12 cellular contexts compared by ENCODE assay signal in the genomic region with DNA sequence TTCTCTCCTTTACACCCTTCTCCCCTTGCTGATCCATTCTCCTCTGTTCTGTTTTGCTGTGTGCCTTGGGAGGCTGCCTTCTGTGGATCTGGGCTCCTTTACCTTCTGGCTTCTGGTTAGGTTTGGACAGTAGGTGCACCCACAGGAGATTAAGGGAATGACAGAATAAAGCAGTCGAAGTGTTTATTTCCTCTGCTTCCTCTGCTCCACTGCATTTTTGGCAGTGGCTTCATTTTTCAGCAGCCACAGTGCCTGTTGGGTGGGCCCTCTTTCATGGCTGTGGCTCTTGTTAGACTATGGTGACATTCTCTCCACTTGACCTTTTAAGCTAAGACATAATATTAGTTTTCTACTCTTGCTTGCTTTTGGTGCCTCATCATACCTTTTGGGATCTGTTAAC.
DNase-seq lines count a peak whose midpoint lies in the region; ATAC-seq and TF ChIP-seq lines count a peak whose summit lies in the region.
"Had no signal": no experiment of that assay in that cellular context is flagged by ENCODE, and none has a peak within 500 bp of the region (broad histone marks: within the 10 kb centered on the region; RNA-seq: fewer than 3 reads in every experiment).

No MANE protein-coding gene starts in this region.

- no CpG with 5 or more reads among the region's 1 CpG for WGBS in neuronal stem cell (ENCODE audit: extremely low coverage in 2 of 2, insufficient read length in 2 of 2, insufficient replicate concordance in 1 of 2), 2 donors
- no CpG with 5 or more reads among the region's 1 CpG for WGBS in trophoblast cell (ENCODE audit: extremely low coverage, insufficient coverage, insufficient read length)
- 8 to 24% (median 19%) methylated on average over 1 of the region's 1 CpG for WGBS in spleen, 5 donors

- TF ChIP-seq CTCF in spleen (IDR thresholded peaks at IDR 0.05 in 8 of 11, conservative IDR thresholded peaks at IDR 0.05 in 3 of 11) = no peak

- no peak overlapping the region for H4K12ac ChIP-seq in trophoblast cell (ENCODE audit: low read depth, low read length)

- no peaks in the 10 kb centered on the region for H3K36me3 ChIP-seq in neuronal stem cell (replicated peaks in 1 of 2; ENCODE audit: control insufficient read depth in 2 of 2, insufficient read depth in 2 of 2, low read length in 2 of 2)
- no peaks in the 10 kb centered on the region for H3K36me3 ChIP-seq in trophoblast cell (ENCODE audit: control insufficient read depth in 1 of 2, insufficient read depth in 2 of 2, low read length in 2 of 2)
- no peaks in the 10 kb centered on the region for H3K36me3 ChIP-seq in spleen
- H3K36me3 ChIP-seq: colonic mucosa had no signal

- ATAC-seq in HG03469 (IDR thresholded peaks at IDR 0.05; ENCODE audit: unreplicated experiment) (no peak), HG02870 (IDR thresholded peaks at IDR 0.05; ENCODE audit: unreplicated experiment) (no peak)
- ATAC-seq: CD8-positive, alpha-beta T cell had no signal

- no peak overlapping the region for H2AK5ac ChIP-seq in neuronal stem cell (ENCODE audit: low read depth, low read length)
- no peak overlapping the region for H2AK5ac ChIP-seq in trophoblast cell (ENCODE audit: low read length)

- no peak overlapping the region for H2BK12ac ChIP-seq in neuronal stem cell (ENCODE audit: low read length)
- H2BK12ac ChIP-seq in trophoblast cell (ENCODE audit: low read length) = no peak overlapping the region

- H3K9me3 ChIP-seq in neuronal stem cell (replicated peaks in 1 of 2; ENCODE audit: control insufficient read depth in 2 of 2, insufficient read depth in 1 of 2, low read depth in 1 of 2, low read length in 2 of 2) (peaks cover 0 to 3% of the 10 kb centered on the region in 2 donors), trophoblast cell (ENCODE audit: insufficient read depth, low read depth, low read length) (peaks cover 2% of the 10 kb centered on the region), spleen (no peaks in the 10 kb centered on the region)
- H3K9me3 ChIP-seq: colonic mucosa had no signal

- H3K4me3 ChIP-seq in neuronal stem cell (ENCODE audit: low read length in 2 of 2) (no peak overlapping the region), trophoblast cell (ENCODE audit: low read depth, low read length) (no peak overlapping the region), spleen (no peak overlapping the region)
- H3K4me3 ChIP-seq: colonic mucosa had no signal

- H3K4me1 ChIP-seq in neuronal stem cell (ENCODE audit: control insufficient read depth in 2 of 2, insufficient read depth in 1 of 2, low read depth in 1 of 2, low read length in 2 of 2) (no peaks in the 10 kb centered on the region), trophoblast cell (ENCODE audit: control insufficient read depth in 1 of 2, insufficient read depth in 2 of 2, low read length in 2 of 2) (no peaks in the 10 kb centered on the region), spleen (no peaks in the 10 kb centered on the region)
- H3K4me1 ChIP-seq: colonic mucosa had no signal

- no peaks in the 10 kb centered on the region for H3K79me1 ChIP-seq in neuronal stem cell (ENCODE audit: low read depth, low read length)
- no peaks in the 10 kb centered on the region for H3K79me1 ChIP-seq in trophoblast cell (ENCODE audit: low read length)

- TF ChIP-seq POLR2A in spleen (IDR thresholded peaks at IDR 0.05) = no peak

- no peak overlapping the region for H3K14ac ChIP-seq in neuronal stem cell (ENCODE audit: low read length)
- no peak overlapping the region for H3K14ac ChIP-seq in trophoblast cell (ENCODE audit: low read length)

- no peak overlapping the region for H3K23ac ChIP-seq in neuronal stem cell (ENCODE audit: low read depth, low read length, poor library complexity)
- no peak overlapping the region for H3K23ac ChIP-seq in trophoblast cell (ENCODE audit: low read length)

- H3K27ac ChIP-seq in neuronal stem cell (replicated peaks; ENCODE audit: low read length) (no peak overlapping the region), trophoblast cell (ENCODE audit: low read depth, low read length) (no peak overlapping the region), spleen (no peak overlapping the region)
- H3K27ac ChIP-seq: colonic mucosa had no signal

- H3K79me2 ChIP-seq in trophoblast cell (ENCODE audit: control insufficient read depth, insufficient read depth, low read length, poor library complexity) = no peaks in the 10 kb centered on the region

- H2BK15ac ChIP-seq in neuronal stem cell (ENCODE audit: low read length) = no peak overlapping the region

- no peak overlapping the region for H2AFZ ChIP-seq in neuronal stem cell (ENCODE audit: low read length)
- H2AFZ ChIP-seq in trophoblast cell (ENCODE audit: insufficient read depth, low read length, poor library complexity) = no peak overlapping the region

- H2BK120ac ChIP-seq in neuronal stem cell (ENCODE audit: low read depth, low read length) (no peak overlapping the region), trophoblast cell (ENCODE audit: insufficient read depth, low read length, poor library complexity) (no peak overlapping the region)

- H3K18ac ChIP-seq in neuronal stem cell (ENCODE audit: low read length) (no peak overlapping the region), trophoblast cell (ENCODE audit: low read length) (no peak overlapping the region)

- DNase-seq in EL (peak; percentile 34), LHCN-M2 (ENCODE audit: low read depth) (peak; percentile 10), cerebellum (ENCODE audit: low spot score) (peak; percentile 3), neuronal stem cell (ENCODE audit: low spot score) (no peak), trophoblast cell (no peak), spleen (no peak)
- DNase-seq: activated CD4-positive, CD25-positive, alpha-beta regulatory T cell treated with anti-CD3 and anti-CD28 coated beads, Interleukin-2, amount 50 U/mL, for 72 hours; CD8-positive, alpha-beta T cell; colonic mucosa; stimulated activated naive CD4-positive, alpha-beta T cell had no signal

- peak overlapping the region; percentile 34 for H3K9ac ChIP-seq in neuronal stem cell (ENCODE audit: low read depth, low read length, poor library complexity)
- no peak overlapping the region for H3K9ac ChIP-seq in trophoblast cell (ENCODE audit: low read length)

- H4K8ac ChIP-seq in neuronal stem cell (ENCODE audit: low read depth, low read length) (no peak overlapping the region), trophoblast cell (ENCODE audit: low read depth, low read length) (no peak overlapping the region)

- H3K4ac ChIP-seq in neuronal stem cell (ENCODE audit: low read length) (no peak overlapping the region), trophoblast cell (ENCODE audit: low read depth, low read length) (no peak overlapping the region)

- no peak overlapping the region for H4K91ac ChIP-seq in neuronal stem cell (ENCODE audit: low read depth, low read length, poor library complexity)
- no peak overlapping the region for H4K91ac ChIP-seq in trophoblast cell (ENCODE audit: low read depth, low read length)

- intact Hi-C loops in spleen (cut with DNase I; ENCODE audit: low total_unique reads) = no loop called here

- no peak overlapping the region for H3K4me2 ChIP-seq in neuronal stem cell (ENCODE audit: insufficient read depth, low read length, poor library complexity, severe bottlenecking)
- no peak overlapping the region for H3K4me2 ChIP-seq in trophoblast cell (ENCODE audit: low read length)

- H3K27me3 ChIP-seq in neuronal stem cell (ENCODE audit: control insufficient read depth in 3 of 3, insufficient read depth in 3 of 3, low read depth in 1 of 3, low read length in 3 of 3) (no peaks in the 10 kb centered on the region), trophoblast cell (ENCODE audit: insufficient read depth, low read length) (no peaks in the 10 kb centered on the region), spleen (replicated peaks in 1 of 7) (no peaks in the 10 kb centered on the region)
- H3K27me3 ChIP-seq: colonic mucosa had no signal

- H2BK5ac ChIP-seq in neuronal stem cell (ENCODE audit: low read length) = no peak overlapping the region
- H2BK5ac ChIP-seq in trophoblast cell (ENCODE audit: low read depth, low read length, poor library complexity) = no peak overlapping the region

Comparison
In these comparisons a context has a peak if more than half of its experiments do, and no peak if none do; other contexts are left out.
1. DNase-seq: peak in EL (single experiment), LHCN-M2 (single experiment) and cerebellum (single experiment); none in neuronal stem cell (single experiment), trophoblast cell (0 of 2) and spleen (single experiment).